In the genomic region with DNA sequence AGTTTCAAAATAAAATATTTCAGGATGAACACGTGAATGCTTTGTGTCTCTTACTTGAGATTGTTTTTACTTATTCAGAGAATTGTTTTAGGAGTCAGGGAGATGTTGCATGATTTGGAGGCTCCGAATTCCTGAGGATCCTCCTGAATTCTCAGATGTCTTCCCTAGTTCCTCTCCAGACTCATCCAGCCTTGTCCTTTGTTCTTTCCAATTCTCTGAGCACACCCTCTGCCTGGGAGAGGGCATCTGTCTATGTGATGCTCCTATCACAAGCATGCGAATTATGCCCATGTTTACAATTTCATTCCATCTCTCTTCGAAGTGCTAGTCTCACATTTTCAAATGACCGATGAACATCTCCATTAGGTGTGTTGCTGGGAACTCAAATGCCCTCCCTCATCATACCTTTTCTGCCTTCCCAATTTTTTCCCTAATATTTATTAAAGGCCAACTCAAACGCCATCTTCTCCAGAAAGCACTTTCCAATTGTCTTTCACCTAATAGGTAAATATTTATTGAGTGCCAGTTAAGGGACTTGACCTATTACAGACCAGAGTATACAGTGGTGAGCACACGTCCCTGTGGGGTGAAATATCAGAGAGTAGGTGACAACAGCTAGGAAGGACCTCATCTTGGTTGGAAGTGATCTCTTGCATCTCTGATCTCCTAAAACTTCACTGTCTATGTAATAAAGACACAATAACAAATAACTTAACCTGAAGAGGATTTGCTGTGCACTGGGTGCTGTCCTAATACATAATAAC, we compare ENCODE assay signal across 15 cellular contexts.
DNase-seq lines count a peak whose midpoint lies in the region; ATAC-seq and TF ChIP-seq lines count a peak whose summit lies in the region.
"Had no signal": no experiment of that assay in that cellular context is flagged by ENCODE, and none has a peak within 500 bp of the region (broad histone marks: within the 10 kb centered on the region; RNA-seq: fewer than 3 reads in every experiment).

No MANE protein-coding gene starts in this region.

- H3K27ac ChIP-seq in VCaP = peak overlapping the region; percentile 99; the same call in 1 of the 2 replicates
- H3K27ac ChIP-seq: SJCRH30 had no signal

- no peak overlapping the region for H3K4me3 Mint-ChIP-seq in HFFc6
- no peak overlapping the region for H3K4me3 Mint-ChIP-seq in memory B cell
- no peak overlapping the region for H3K4me3 Mint-ChIP-seq in stimulated activated memory B cell treated with anti-CD40 and anti-IgM and Interleukin-4, amounts not matched to agents 10 μg/mL and 1 μg/mL and 100 μg/mL, for 72 hours

- no peaks in the 10 kb centered on the region for H3K36me3 Mint-ChIP-seq in HFFc6 (ENCODE audit: low read depth)
- H3K36me3 Mint-ChIP-seq in memory B cell = no peaks in the 10 kb centered on the region
- no peaks in the 10 kb centered on the region for H3K36me3 Mint-ChIP-seq in stimulated activated memory B cell treated with anti-CD40 and anti-IgM and Interleukin-4, amounts not matched to agents 10 μg/mL and 1 μg/mL and 100 μg/mL, for 72 hours
- H3K36me3 Mint-ChIP-seq: IgD-negative memory B cell had no signal

- DNase-seq in HFFc6 (no peak), memory B cell (ENCODE audit: low spot score in 2 of 2) (no peak), RPMI8226 (no peak), epidermal melanocyte (ENCODE audit: insufficient read length, low spot score) (no peak)
- DNase-seq: C1 segment of cervical spinal cord, DMS153, NCI-H1436, NCI-H2029 treated with DMSO at 0.1 percent for 48 hours, NCI-H345, NCI-H774, SJCRH30 had no signal

- H3K27me3 Mint-ChIP-seq in HFFc6 (ENCODE audit: insufficient read depth) (no peaks in the 10 kb centered on the region; the same call in 1 of the 2 replicates), memory B cell (no peaks in the 10 kb centered on the region)
- H3K27me3 Mint-ChIP-seq in stimulated activated memory B cell treated with anti-CD40 and anti-IgM and Interleukin-4, amounts not matched to agents 10 μg/mL and 1 μg/mL and 100 μg/mL, for 72 hours = no peaks in the 10 kb centered on the region
- H3K27me3 Mint-ChIP-seq: IgD-negative memory B cell had no signal

- no peak for TF ChIP-seq CTCF in HFFc6 (IDR thresholded peaks at IDR 0.05)
- no peak for TF ChIP-seq CTCF in VCaP (conservative IDR thresholded peaks at IDR 0.05)

- peaks cover 57% of the 10 kb centered on the region for H3K4me1 Mint-ChIP-seq in HFFc6 (ENCODE audit: low read depth)
- peaks cover 34% of the 10 kb centered on the region for H3K4me1 Mint-ChIP-seq in memory B cell
- H3K4me1 Mint-ChIP-seq in stimulated activated memory B cell treated with anti-CD40 and anti-IgM and Interleukin-4, amounts not matched to agents 10 μg/mL and 1 μg/mL and 100 μg/mL, for 72 hours = peaks cover 51% of the 10 kb centered on the region

- H3K27ac Mint-ChIP-seq in HFFc6 = peak overlapping the region; percentile 27; the same call in 1 of the 2 replicates
- peak overlapping the region; percentile 23 for H3K27ac Mint-ChIP-seq in memory B cell
- peak overlapping the region; percentile 46 for H3K27ac Mint-ChIP-seq in stimulated activated memory B cell treated with anti-CD40 and anti-IgM and Interleukin-4, amounts not matched to agents 10 μg/mL and 1 μg/mL and 100 μg/mL, for 72 hours

- ATAC-seq in memory B cell (ENCODE audit: low read depth) (no peak), HG02970 (IDR thresholded peaks at IDR 0.05; ENCODE audit: low FRiP score, unreplicated experiment) (no peak)
- ATAC-seq in stimulated activated memory B cell treated with anti-CD40 and anti-IgM and Interleukin-4, amounts not matched to agents 10 μg/mL and 1 μg/mL and 100 μg/mL, for 72 hours = no peak

- no peaks in the 10 kb centered on the region for H3K9me3 Mint-ChIP-seq in HFFc6
- H3K9me3 Mint-ChIP-seq in memory B cell = no peaks in the 10 kb centered on the region
- no peaks in the 10 kb centered on the region for H3K9me3 Mint-ChIP-seq in stimulated activated memory B cell treated with anti-CD40 and anti-IgM and Interleukin-4, amounts not matched to agents 10 μg/mL and 1 μg/mL and 100 μg/mL, for 72 hours
- H3K9me3 Mint-ChIP-seq: IgD-negative memory B cell had no signal
